1 cellular context compared by ENCODE assay signal in the genomic region with DNA sequence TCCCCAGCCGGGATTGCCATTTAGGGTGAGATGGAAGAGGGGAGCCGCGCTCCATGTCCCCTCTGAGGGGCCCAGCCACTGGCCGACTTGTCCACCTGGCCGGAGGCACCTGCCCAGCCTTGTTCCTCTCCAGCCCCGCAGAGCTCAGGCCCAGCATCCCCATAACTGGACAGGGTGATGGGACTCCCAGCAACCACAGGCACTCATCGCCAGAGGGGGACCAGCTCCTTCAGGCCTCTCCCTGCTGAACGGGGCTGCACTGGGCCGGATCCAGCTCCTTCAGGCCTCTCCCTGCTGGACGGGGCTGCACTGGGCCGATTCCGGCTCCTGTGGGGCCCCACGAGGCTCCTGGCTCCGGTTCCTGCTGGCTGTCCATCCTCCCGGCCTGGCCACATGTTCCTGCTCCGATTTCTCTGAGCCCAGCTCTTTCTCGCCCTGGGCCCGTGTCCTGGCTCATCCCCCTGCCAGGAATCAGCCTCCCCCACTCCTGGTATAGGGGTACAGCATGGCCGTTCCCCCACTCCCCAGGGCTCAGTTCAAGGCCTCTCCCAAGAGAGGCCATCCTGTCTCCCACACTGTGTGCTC.
TF ChIP-seq lines count a peak whose summit lies in the region.

No MANE protein-coding gene starts in this region.

TF ChIP-seq in H1, 55 proteins besides CTCF, POLR2A, EP300 and RAD21:
- TF ChIP-seq BCL11A (IDR thresholded peaks at IDR 0.05; ENCODE audit: low read depth in 2 of 2, low read length in 2 of 2), result no peak
- TF ChIP-seq YY1 (IDR thresholded peaks at IDR 0.05; ENCODE audit: low read depth, low read length), result no peak
